Comparison of ENCODE assay signal across 22 cellular contexts in genomic region chr11:71436861-71437260, GRCh38.
"Had no signal": no experiment of that assay in that cellular context is flagged by ENCODE, and none has a peak within 500 bp of the region (broad histone marks: within the 10 kb centered on the region; RNA-seq: fewer than 3 reads in every experiment).

No MANE protein-coding gene starts in this region.

- H3K4me1 ChIP-seq: pancreas, sigmoid colon had no signal

- DNase-seq: naive thymus-derived CD8-positive, alpha-beta T cell; nephron progenitor cell; occipital lobe; retina; right lobe of liver; sigmoid colon; small intestine; stimulated activated CD4-positive, alpha-beta T cell treated with anti-CD3 and anti-CD28 coated beads, Interleukin-15, amount 100 ng/mL, for 24 hours; stimulated activated CD4-positive, alpha-beta T cell treated with anti-CD3 and anti-CD28 coated beads, Interleukin-2, amount 100 ng/mL, for 24 hours; stimulated activated CD4-positive, alpha-beta T cell treated with anti-CD3 and anti-CD28 coated beads, Interleukin-2, amount 100 ng/mL, for 48 hours; stimulated activated CD4-positive, alpha-beta T cell treated with anti-CD3 and anti-CD28 coated beads, Interleukin-4, amount 100 ng/mL, for 24 hours; stimulated activated naive B cell treated with anti-CD40 and anti-IgM and Interleukin-4, amounts not matched to agents 10 μg/mL and 1 μg/mL and 100 μg/mL, for 72 hours; stimulated activated naive CD4-positive, alpha-beta T cell treated with Interleukin-2 at 50 U/mL for 16 hours; stomach; thyroid gland; trophoblast cell had no signal

- H3K27ac ChIP-seq: pancreas, prostate gland, right lobe of liver, sigmoid colon, stomach, thoracic aorta, thyroid gland, tibial nerve, upper lobe of left lung, vagina had no signal

- H3K9me3 ChIP-seq: pancreas, prostate gland, right lobe of liver, sigmoid colon, stomach, thoracic aorta, thyroid gland, tibial nerve, upper lobe of left lung, vagina had no signal

- H3K4me3 ChIP-seq: pancreas, prostate gland, right lobe of liver, sigmoid colon, stomach, thoracic aorta, thyroid gland, tibial nerve, upper lobe of left lung, vagina had no signal

- H3K27me3 ChIP-seq: pancreas, right lobe of liver, sigmoid colon, stomach, thyroid gland, tibial nerve, upper lobe of left lung, vagina had no signal
